ENCODE assay signal across 33 cellular contexts in genomic region chr19:1713170-1713569, GRCh38. TPM values are rescaled to one million over a fixed set of nuclear protein-coding genes. Genes with fewer than 3 reads are reported as not detected.
"Had no signal": no experiment of that assay in that cellular context is flagged by ENCODE, and none has a peak within 500 bp of the region (broad histone marks: within the 10 kb centered on the region; RNA-seq: fewer than 3 reads in every experiment).

No MANE protein-coding gene starts in this region.

- H3K27me3 ChIP-seq: testis, thyroid gland had no signal

- H3K4me3 Mint-ChIP-seq: stimulated activated effector memory CD8-positive, alpha-beta T cell treated with anti-CD3 and anti-CD28 coated beads, Interleukin-12 subunit alpha, Interleukin-12 subunit beta, amount 100 ng/mL, for 72 hours; stimulated activated memory B cell treated with anti-CD40 and anti-IgM and Interleukin-4, amounts not matched to agents 10 μg/mL and 1 μg/mL and 100 μg/mL, for 72 hours; stimulated activated naive B cell treated with anti-CD40 and anti-IgM and Interleukin-4, amounts not matched to agents 10 μg/mL and 1 μg/mL and 100 μg/mL, for 72 hours; stimulated activated naive CD8-positive, alpha-beta T cell treated with anti-CD3 and anti-CD28 coated beads, Interleukin-15, amount 100 ng/mL, for 72 hours; stimulated activated naive CD8-positive, alpha-beta T cell treated with anti-CD3 and anti-CD28 coated beads, Interleukin-15, Interleukin-2, amounts not matched to agents 100 ng/mL and 50 ng/mL, for 24 hours; type B pancreatic cell had no signal

- H3K27ac ChIP-seq: stomach, suprapubic skin, testis, thoracic aorta, thyroid gland, tibial artery, tibial nerve, transverse colon, upper lobe of left lung, upper lobe of right lung, uterus, vagina had no signal

- H3K9me3 Mint-ChIP-seq: stimulated activated naive CD8-positive, alpha-beta T cell treated with anti-CD3 and anti-CD28 coated beads, Interleukin-15, Interleukin-2, amounts not matched to agents 100 ng/mL and 50 ng/mL, for 24 hours; type B pancreatic cell had no signal

- H3K36me3 Mint-ChIP-seq: stimulated activated effector memory CD8-positive, alpha-beta T cell treated with anti-CD3 and anti-CD28 coated beads, Interleukin-12 subunit alpha, Interleukin-12 subunit beta, amount 100 ng/mL, for 72 hours; type B pancreatic cell had no signal

- H3K9me3 ChIP-seq: stomach, suprapubic skin, testis, thoracic aorta, thyroid gland, tibial artery, tibial nerve, transverse colon, upper lobe of left lung, upper lobe of right lung, uterus, vagina had no signal

- H3K27ac Mint-ChIP-seq: stimulated activated effector memory CD8-positive, alpha-beta T cell treated with anti-CD3 and anti-CD28 coated beads, Interleukin-12 subunit alpha, Interleukin-12 subunit beta, amount 100 ng/mL, for 72 hours; stimulated activated memory B cell treated with anti-CD40 and anti-IgM and Interleukin-4, amounts not matched to agents 10 μg/mL and 1 μg/mL and 100 μg/mL, for 72 hours; stimulated activated naive B cell treated with anti-CD40 and anti-IgM and Interleukin-4, amounts not matched to agents 10 μg/mL and 1 μg/mL and 100 μg/mL, for 72 hours; stimulated activated naive CD8-positive, alpha-beta T cell treated with anti-CD3 and anti-CD28 coated beads, Interleukin-15, amount 100 ng/mL, for 72 hours; stimulated activated naive CD8-positive, alpha-beta T cell treated with anti-CD3 and anti-CD28 coated beads, Interleukin-15, Interleukin-2, amounts not matched to agents 100 ng/mL and 50 ng/mL, for 24 hours; type B pancreatic cell had no signal

- H3K36me3 ChIP-seq: stomach, suprapubic skin, thoracic aorta, thyroid gland, tibial artery, tibial nerve, transverse colon, upper lobe of left lung, upper lobe of right lung, uterus, vagina had no signal

- FAIRE-seq: urothelium cell line had no signal

- H3K4me3 ChIP-seq: stomach, suprapubic skin, testis, thoracic aorta, thyroid gland, tibial artery, tibial nerve, transverse colon, upper lobe of left lung, upper lobe of right lung, uterus, vagina had no signal

- DNase-seq: stimulated activated CD4-positive, alpha-beta T cell treated with anti-CD3 and anti-CD28 coated beads, Interleukin-2, amount 100 ng/mL, for 48 hours; stimulated activated CD4-positive, alpha-beta T cell treated with anti-CD3 and anti-CD28 coated beads, Interleukin-4, amount 100 ng/mL, for 1 hour; stimulated activated CD4-positive, alpha-beta T cell treated with anti-CD3 and anti-CD28 coated beads, Interleukin-4, amount 100 ng/mL, for 24 hours; stimulated activated CD4-positive, alpha-beta T cell treated with anti-CD3 and anti-CD28 coated beads, Interleukin-4, amount 100 ng/mL, for 4 hours; stimulated activated CD8-positive, alpha-beta memory T cell treated with anti-CD3 and anti-CD28 coated beads, Interleukin-4, amount 100 ng/mL, for 48 hours; stimulated activated naive B cell treated with anti-CD40 and anti-IgM and Interleukin-4, amounts not matched to agents 10 μg/mL and 1 μg/mL and 100 μg/mL, for 72 hours; stimulated activated naive CD4-positive, alpha-beta T cell; stimulated activated naive CD4-positive, alpha-beta T cell treated with Interleukin-2 at 50 U/mL for 16 hours; stimulated activated naive CD8-positive, alpha-beta T cell treated with anti-CD3 and anti-CD28 coated beads, Interleukin-15, amount 100 ng/mL, for 72 hours; stimulated activated naive CD8-positive, alpha-beta T cell treated with anti-CD3 and anti-CD28 coated beads, Interleukin-15, Interleukin-2, amounts not matched to agents 100 U/mL and 50 U/mL, for 24 hours; stomach; substantia nigra; testis; thyroid gland; tibial artery; transverse colon; trophoblast cell; upper lobe of left lung; upper lobe of right lung; uterus had no signal

- H3K4me1 Mint-ChIP-seq: stimulated activated memory B cell treated with anti-CD40 and anti-IgM and Interleukin-4, amounts not matched to agents 10 μg/mL and 1 μg/mL and 100 μg/mL, for 72 hours; stimulated activated naive CD8-positive, alpha-beta T cell treated with anti-CD3 and anti-CD28 coated beads, Interleukin-15, amount 100 ng/mL, for 72 hours had no signal

- ATAC-seq: stimulated activated effector memory CD8-positive, alpha-beta T cell treated with anti-CD3 and anti-CD28 coated beads, Interleukin-12 subunit alpha, Interleukin-12 subunit beta, amount 100 ng/mL, for 72 hours; stimulated activated memory B cell treated with anti-CD40 and anti-IgM and Interleukin-4, amounts not matched to agents 10 μg/mL and 1 μg/mL and 100 μg/mL, for 72 hours; stimulated activated naive B cell treated with anti-CD40 and anti-IgM and Interleukin-4, amounts not matched to agents 10 μg/mL and 1 μg/mL and 100 μg/mL, for 72 hours; stimulated activated naive CD8-positive, alpha-beta T cell treated with anti-CD3 and anti-CD28 coated beads, Interleukin-15, amount 100 ng/mL, for 72 hours; stimulated activated naive CD8-positive, alpha-beta T cell treated with anti-CD3 and anti-CD28 coated beads, Interleukin-15, Interleukin-2, amounts not matched to agents 100 U/mL and 50 U/mL, for 24 hours; upper lobe of right lung had no signal

- H3K4me1 ChIP-seq: stomach, suprapubic skin, testis, thyroid gland, tibial artery, tibial nerve, transverse colon, upper lobe of left lung, upper lobe of right lung, uterus, vagina had no signal

RNA-seq across cellular contexts. Expression of gene ONECUT3, which starts 40.1 kb away (rescaled TPM):
- total RNA-seq: subcutaneous adipose tissue, suprapubic skin, temporal lobe, thyroid gland, tibial nerve, transverse colon, upper lobe of left lung, upper lobe of right lung, ureter, urinary bladder, uterus, vagina had no signal
- polyA plus RNA-seq: urinary bladder had no signal
